Comparison of ENCODE assay signal across 29 cellular contexts in genomic region chr2:111175615-111176014, GRCh38.
"Had no signal": no experiment of that assay in that cellular context is flagged by ENCODE, and none has a peak within 500 bp of the region (broad histone marks: within the 10 kb centered on the region; RNA-seq: fewer than 3 reads in every experiment).

No MANE protein-coding gene starts in this region.

- H3K27me3 ChIP-seq: MG63, SJSA1 had no signal

- H3K36me3 ChIP-seq: MG63, SJSA1 had no signal

- ATAC-seq: activated naive CD8-positive, alpha-beta T cell treated with anti-CD3 and anti-CD28 coated beads, Interleukin-2, amount 50 U/mL, for 24 hours; Panc1; WTC11 had no signal

- DNase-seq: activated CD4-positive, alpha-beta memory T cell treated with anti-CD3 and anti-CD28 coated beads for 36 hours; activated CD4-positive, alpha-beta T cell treated with anti-CD3 and anti-CD28 coated beads for 4 hours; activated CD4-positive, alpha-beta T cell treated with anti-CD3 and anti-CD28 coated beads, Interleukin-2, amount 50 U/mL, for 1 hour; activated CD8-positive, alpha-beta memory T cell treated with anti-CD3 and anti-CD28 coated beads, Interleukin-2, amount 50 U/mL, for 4 hours; activated effector memory CD4-positive, alpha-beta T cell treated with Interleukin-2 at 50 U/mL for 16 hours; activated naive CD4-positive, alpha-beta T cell treated with anti-CD3 and anti-CD28 coated beads, Interleukin-2, amount 10 ng/mL, durations not matched to agents 7 days and 5 days; activated naive CD8-positive, alpha-beta T cell treated with anti-CD3 and anti-CD28 coated beads, Interleukin-2, amount 50 U/mL, for 24 hours; activated T-cell treated with anti-CD3 and anti-CD28 coated beads, Interleukin-2, amount 50 U/mL, for 48 hours; anterior cingulate cortex; Karpas-422; KBM-7; MG63; NCI-H1092; NCI-H1436 treated with DMSO at 0.1 percent for 48 hours; NCI-H1694 treated with DMSO at 0.1 percent for 48 hours; NCI-H2029; NCI-H345; NCI-H524 treated with DMSO at 0.1 percent for 48 hours; RPMI8226; SHP77 treated with DMSO at 0.1 percent for 48 hours; SK-N-SH had no signal

- H3K36me3 Mint-ChIP-seq: activated CD4-positive, alpha-beta memory T cell treated with anti-CD3 and anti-CD28 coated beads for 36 hours; activated naive CD4-positive, alpha-beta T cell treated with anti-CD3 and anti-CD28 coated beads, Interleukin-2, amount 10 ng/mL, durations not matched to agents 7 days and 5 days; activated naive CD8-positive, alpha-beta T cell; brain; WTC11 had no signal

- H3K9me3 ChIP-seq: MG63, SJSA1, SK-N-SH had no signal

- H3K4me3 ChIP-seq: MG63, SJSA1 had no signal

- H3K9me3 Mint-ChIP-seq: activated CD4-positive, alpha-beta memory T cell treated with anti-CD3 and anti-CD28 coated beads for 36 hours; activated naive CD4-positive, alpha-beta T cell treated with anti-CD3 and anti-CD28 coated beads, Interleukin-2, amount 10 ng/mL, durations not matched to agents 7 days and 5 days; activated naive CD8-positive, alpha-beta T cell treated with anti-CD3 and anti-CD28 coated beads, Interleukin-2, amount 50 U/mL, for 24 hours; brain; central memory CD8-positive, alpha-beta T cell; T-helper 1 cell treated with Interleukin-12 subunit alpha and Interleukin-12 subunit beta and Interleukin-4 antibody, amounts not matched to agents 30 μg/mL and 1 μg/mL, for 36 hours; T-helper 2 cell treated with Interferon-gamma antibody and Interleukin-4, amounts not matched to agents 5 μg/mL and 100 μg/mL, for 36 hours; WTC11 had no signal

- H3K27ac ChIP-seq: SJSA1 had no signal

- H3K4me1 Mint-ChIP-seq: activated naive CD4-positive, alpha-beta T cell treated with anti-CD3 and anti-CD28 coated beads, Interleukin-2, amount 10 ng/mL, durations not matched to agents 7 days and 5 days; brain; central memory CD8-positive, alpha-beta T cell had no signal

- H3K27ac Mint-ChIP-seq: activated CD4-positive, alpha-beta memory T cell treated with anti-CD3 and anti-CD28 coated beads for 36 hours; activated naive CD4-positive, alpha-beta T cell treated with anti-CD3 and anti-CD28 coated beads, Interleukin-2, amount 10 ng/mL, durations not matched to agents 7 days and 5 days; activated naive CD8-positive, alpha-beta T cell; activated naive CD8-positive, alpha-beta T cell treated with anti-CD3 and anti-CD28 coated beads, Interleukin-2, amount 50 U/mL, for 24 hours; brain; T-helper 1 cell treated with Interleukin-12 subunit alpha and Interleukin-12 subunit beta and Interleukin-4 antibody, amounts not matched to agents 30 μg/mL and 1 μg/mL, for 36 hours; T-helper 2 cell treated with Interferon-gamma antibody and Interleukin-4, amounts not matched to agents 5 μg/mL and 100 μg/mL, for 36 hours; WTC11 had no signal

- H3K4me3 Mint-ChIP-seq: activated CD4-positive, alpha-beta memory T cell treated with anti-CD3 and anti-CD28 coated beads for 36 hours; activated naive CD4-positive, alpha-beta T cell treated with anti-CD3 and anti-CD28 coated beads, Interleukin-2, amount 10 ng/mL, durations not matched to agents 7 days and 5 days; activated naive CD8-positive, alpha-beta T cell; activated naive CD8-positive, alpha-beta T cell treated with anti-CD3 and anti-CD28 coated beads, Interleukin-2, amount 50 U/mL, for 24 hours; brain; central memory CD8-positive, alpha-beta T cell; T-helper 1 cell treated with Interleukin-12 subunit alpha and Interleukin-12 subunit beta and Interleukin-4 antibody, amounts not matched to agents 30 μg/mL and 1 μg/mL, for 36 hours; T-helper 2 cell treated with Interferon-gamma antibody and Interleukin-4, amounts not matched to agents 5 μg/mL and 100 μg/mL, for 36 hours; WTC11 had no signal
